ENCODE assay signal across 2 cellular contexts in genomic region chr6:157060440-157060949, GRCh38.
TF ChIP-seq lines count a peak whose summit lies in the region.

No MANE protein-coding gene starts in this region.

TF ChIP-seq in GM23338, 12 proteins besides CTCF, POLR2A, EP300 and RAD21 (continued from another document):
- TF ChIP-seq JUNB (IDR thresholded peaks at IDR 0.05; ENCODE audit: unreplicated experiment): no peak
- TF ChIP-seq ZNF114 (CRISPR knock-in tag; IDR thresholded peaks at IDR 0.05): no peak
- TF ChIP-seq NANOG (IDR thresholded peaks at IDR 0.05; ENCODE audit: borderline replicate concordance): no peak
- TF ChIP-seq EZH2 (IDR thresholded peaks at IDR 0.05; ENCODE audit: low read depth, unreplicated experiment): no peak
- TF ChIP-seq POLR2AphosphoS5 (IDR thresholded peaks at IDR 0.05; ENCODE audit: low read depth): no peak
- TF ChIP-seq ZNF331 (CRISPR knock-in tag; IDR thresholded peaks at IDR 0.05; ENCODE audit: low read depth): no peak
- no peak for TF ChIP-seq ETS1 (IDR thresholded peaks at IDR 0.05)
- no peak for TF ChIP-seq ZNF462 (CRISPR knock-in tag; IDR thresholded peaks at IDR 0.05)
- no peak for TF ChIP-seq CREB1 (CRISPR knock-in tag; IDR thresholded peaks at IDR 0.05; ENCODE audit: low read depth)
TF ChIP-seq in GM23338: peak in this region for 0.

TF ChIP-seq in WTC11, 78 proteins besides CTCF, POLR2A, EP300 and RAD21 (continued from another document):
- TF ChIP-seq PREB (CRISPR knock-in tag; IDR thresholded peaks at IDR 0.05; ENCODE audit: borderline replicate concordance) (no peak), ZNF512 (CRISPR knock-in tag; IDR thresholded peaks at IDR 0.05; ENCODE audit: borderline replicate concordance) (no peak), USF1 (CRISPR knock-in tag; IDR thresholded peaks at IDR 0.05) (no peak), NR3C1 (CRISPR knock-in tag; conservative IDR thresholded peaks at IDR 0.05; ENCODE audit: low read depth) (no peak), GRHL2 (CRISPR knock-in tag; IDR thresholded peaks at IDR 0.05; ENCODE audit: insufficient replicate concordance, severe bottlenecking) (no peak), ZNF416 (CRISPR knock-in tag; IDR thresholded peaks at IDR 0.05) (no peak), ETV6 (CRISPR knock-in tag; IDR thresholded peaks at IDR 0.05) (no peak)
